Comparison of ENCODE assay signal across 12 cellular contexts in the genomic region with DNA sequence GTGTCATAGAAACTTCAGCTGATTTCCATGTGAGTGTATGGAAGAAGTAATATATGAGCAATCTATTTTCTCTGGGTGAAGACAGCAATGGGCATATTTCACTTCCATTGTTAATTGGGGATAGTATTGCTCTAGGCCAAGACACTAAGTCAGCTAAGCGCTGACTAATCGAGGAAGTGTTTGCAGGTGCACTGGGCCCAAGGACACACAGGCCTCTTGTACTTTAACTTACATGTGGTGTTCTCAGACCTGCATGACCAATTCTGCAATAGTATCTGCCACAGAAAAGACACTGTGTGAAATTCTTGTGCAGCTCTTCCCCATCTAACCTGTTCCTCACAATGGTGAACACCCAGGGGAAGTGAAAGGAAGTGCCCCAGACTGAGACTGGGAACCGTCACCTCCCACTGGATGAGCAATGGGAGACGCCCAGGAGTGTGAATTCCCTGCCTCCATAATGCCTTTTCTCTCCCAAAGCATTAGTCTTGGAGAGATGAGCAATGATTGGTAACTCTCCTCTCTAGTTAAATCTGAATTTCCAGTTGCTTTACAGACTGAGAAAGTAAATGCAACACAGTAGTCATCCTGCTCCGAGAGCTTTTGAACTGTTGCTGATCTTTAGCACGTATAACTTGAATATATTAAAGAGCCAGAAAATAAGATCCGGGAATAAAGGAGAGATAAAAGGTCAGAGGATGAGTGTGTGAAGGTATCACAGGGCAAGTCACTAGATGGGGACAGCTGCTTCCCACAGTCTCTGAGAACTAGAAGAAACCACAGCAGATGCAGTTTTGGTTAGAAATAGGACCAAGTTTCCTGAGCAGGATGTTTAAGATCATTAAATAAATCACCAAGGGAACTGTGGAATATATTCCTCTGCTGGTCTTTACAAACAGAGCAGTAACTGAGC.
DNase-seq lines count a peak whose midpoint lies in the region; ATAC-seq and FAIRE-seq lines count a peak whose summit lies in the region.
"Had no signal": no experiment of that assay in that cellular context is flagged by ENCODE, and none has a peak within 500 bp of the region (broad histone marks: within the 10 kb centered on the region; RNA-seq: fewer than 3 reads in every experiment).

No MANE protein-coding gene starts in this region.

- no peak overlapping the region for H3K4me3 ChIP-seq in small intestine (ENCODE audit: low read depth in 1 of 2, low read length in 2 of 2)

- 79 to 85% (median 80%) methylated on average over 7 of the region's 7 CpGs for WGBS in small intestine, 3 donors

- no peak for FAIRE-seq in small intestine (lab: Jason Lieb, UNC)

- no peaks in the 10 kb centered on the region for H3K27me3 ChIP-seq in small intestine (ENCODE audit: control insufficient read depth in 2 of 2, insufficient read depth in 2 of 2, low read length in 2 of 2)

- peak; percentile 78 for ATAC-seq in GM21529 (IDR thresholded peaks at IDR 0.05; ENCODE audit: unreplicated experiment)

- no peak overlapping the region for H3K27ac ChIP-seq in small intestine (ENCODE audit: low read depth in 1 of 2, low read length in 1 of 2)

- H3K4me1 ChIP-seq in small intestine (ENCODE audit: control insufficient read depth in 2 of 2, insufficient read depth in 1 of 2, low read depth in 1 of 2, low read length in 1 of 2): no peaks in the 10 kb centered on the region

- peak; percentile 32 for DNase-seq in ELR (ENCODE audit: low read depth)
- DNase-seq in M059J (ENCODE audit: low read depth): peak; percentile 37
- peak; percentile 30 for DNase-seq in glomerular visceral epithelial cell (ENCODE audit: extremely low spot score)
- no peak for DNase-seq in NCI-H2171 (lab: John Stamatoyannopoulos, UW)
- no peak for DNase-seq in NCI-H82 treated with DMSO at 0.1 percent for 48 hours (lab: John Stamatoyannopoulos, UW; ENCODE audit: unreplicated experiment)
- no peak for DNase-seq in effector CD8-positive, alpha-beta T cell (lab: John Stamatoyannopoulos, UW)
- DNase-seq in small intestine: no peak
- DNase-seq: activated CD4-positive, alpha-beta memory T cell treated with anti-CD3 and anti-CD28 coated beads for 36 hours; central memory CD4-positive, alpha-beta T cell; COR-L47; nephron progenitor cell had no signal

- no peaks in the 10 kb centered on the region for H3K36me3 ChIP-seq in small intestine (ENCODE audit: control insufficient read depth in 2 of 2, insufficient read depth in 2 of 2, low read length in 2 of 2)

- H3K9me3 ChIP-seq in small intestine (ENCODE audit: control insufficient read depth, low read depth): no peaks in the 10 kb centered on the region

Comparison
In these comparisons a context has a peak if more than half of its experiments do, and no peak if none do; other contexts are left out.
1. DNase-seq: peak in ELR (single experiment), M059J (single experiment) and glomerular visceral epithelial cell (single experiment); none in NCI-H2171 (single experiment), NCI-H82 treated with DMSO at 0.1 percent for 48 hours (single experiment), effector CD8-positive, alpha-beta T cell (single experiment) and small intestine (single experiment).